18 cellular contexts compared by ENCODE assay signal in genomic region chr7:235576-236395, GRCh38. TPM values are rescaled to one million over a fixed set of nuclear protein-coding genes. Genes with fewer than 3 reads are reported as not detected.
DNase-seq lines count a peak whose midpoint lies in the region; ATAC-seq and TF ChIP-seq lines count a peak whose summit lies in the region.
"Had no signal": no experiment of that assay in that cellular context is flagged by ENCODE, and none has a peak within 500 bp of the region (broad histone marks: within the 10 kb centered on the region; RNA-seq: fewer than 3 reads in every experiment).

No MANE protein-coding gene starts in this region.

- H3K27ac ChIP-seq in gastroesophageal sphincter (peak overlapping the region; percentile 5 to 95 (median 84)), mesenchymal stem cell (ENCODE audit: low read length, poor library complexity, severe bottlenecking) (no peak overlapping the region), testis (no peak overlapping the region)

- H2BK15ac ChIP-seq in mesenchymal stem cell (ENCODE audit: low read depth, poor library complexity, severe bottlenecking) = peak overlapping the region; percentile 35

- H3K4me3 ChIP-seq in gastroesophageal sphincter = peak overlapping the region in 1 of 2 donors; percentile 37
- H3K4me3 ChIP-seq in mesenchymal stem cell (ENCODE audit: insufficient read depth in 1 of 2, low read depth in 1 of 2, low read length in 2 of 2) = no peak overlapping the region
- H3K4me3 ChIP-seq in testis = no peak overlapping the region

- intact Hi-C loops in testis (cut with DNase I; ENCODE audit: low total_unique reads) = no loop called here

- TF ChIP-seq EP300 in gastroesophageal sphincter (IDR thresholded peaks at IDR 0.05) = no peak

- H2BK5ac ChIP-seq in mesenchymal stem cell (ENCODE audit: low read depth, low read length, poor library complexity, severe bottlenecking) = no peak overlapping the region

- TF ChIP-seq CTCF in gastroesophageal sphincter (IDR thresholded peaks at IDR 0.05) = no peak
- TF ChIP-seq CTCF in testis (IDR thresholded peaks at IDR 0.05) = no peak

- peak overlapping the region; percentile 98 to 99 for H2BK12ac ChIP-seq in mesenchymal stem cell (ENCODE audit: low read length in 2 of 2)

- ATAC-seq in gastroesophageal sphincter (peak; percentile 31), HG03457 (IDR thresholded peaks at IDR 0.05; ENCODE audit: unreplicated experiment) (no peak), GM19452 (IDR thresholded peaks at IDR 0.05; ENCODE audit: unreplicated experiment) (no peak)
- ATAC-seq: activated T-cell treated with anti-CD3 and anti-CD28 coated beads, Interleukin-2, amount 50 U/mL, for 72 hours had no signal

- H2AK5ac ChIP-seq in mesenchymal stem cell (ENCODE audit: low read length, severe bottlenecking) = no peak overlapping the region

- H4K91ac ChIP-seq in mesenchymal stem cell (ENCODE audit: low read length) = peak overlapping the region; percentile 95

- peak overlapping the region; percentile 29 for H3K9ac ChIP-seq in mesenchymal stem cell (ENCODE audit: low read length)

- H2BK120ac ChIP-seq in mesenchymal stem cell (ENCODE audit: low read depth, low read length) = peak overlapping the region; percentile 90

- TF ChIP-seq POLR2A in gastroesophageal sphincter (IDR thresholded peaks at IDR 0.05) (no peak), testis (IDR thresholded peaks at IDR 0.05) (no peak)

- peak overlapping the region in 1 of 2 experiments; percentile 79 for H3K23ac ChIP-seq in mesenchymal stem cell (ENCODE audit: low read length in 2 of 2)

- peak overlapping the region in 1 of 2 experiments; percentile 76 for H3K14ac ChIP-seq in mesenchymal stem cell (ENCODE audit: low read length in 2 of 2)

- no peaks in the 10 kb centered on the region for H3K27me3 ChIP-seq in gastroesophageal sphincter
- no peaks in the 10 kb centered on the region for H3K27me3 ChIP-seq in mesenchymal stem cell (ENCODE audit: control insufficient read depth in 1 of 2, insufficient read depth in 1 of 2, low read length in 2 of 2)
- no peaks in the 10 kb centered on the region for H3K27me3 ChIP-seq in testis

- DNase-seq in RPMI7951 (ENCODE audit: low read depth) (peak; percentile 25), mesenchymal stem cell (no peak), testis (peak; percentile 61), NCI-H82 (lab: John Stamatoyannopoulos, UW) (no peak), AG08396 (ENCODE audit: low spot score) (no peak)
- DNase-seq: activated T-cell treated with anti-CD3 and anti-CD28 coated beads, Interleukin-2, amount 50 U/mL, for 72 hours; DMS79 treated with DMSO at 0.1 percent for 48 hours; effector memory CD4-positive, alpha-beta T cell; NCI-H1092 had no signal

- H3K36me3 ChIP-seq in gastroesophageal sphincter = no peaks in the 10 kb centered on the region
- peaks cover 19 to 37% of the 10 kb centered on the region in 2 experiments for H3K36me3 ChIP-seq in mesenchymal stem cell (ENCODE audit: control insufficient read depth in 1 of 2, insufficient read depth in 2 of 2, low read depth in 1 of 2, low read length in 2 of 2)
- H3K36me3 ChIP-seq in testis (ENCODE audit: low read depth, missing control alignments) = no peaks in the 10 kb centered on the region

- H3K9me3 ChIP-seq in gastroesophageal sphincter = no peaks in the 10 kb centered on the region
- no peaks in the 10 kb centered on the region for H3K9me3 ChIP-seq in mesenchymal stem cell (ENCODE audit: control insufficient read depth, low read length)
- H3K9me3 ChIP-seq in testis = no peaks in the 10 kb centered on the region

- H3K4me2 ChIP-seq in mesenchymal stem cell (ENCODE audit: low read length, poor library complexity, severe bottlenecking) = no peak overlapping the region

- peak overlapping the region; percentile 86 to 96 for H3K18ac ChIP-seq in mesenchymal stem cell (ENCODE audit: low read depth in 1 of 2, low read length in 2 of 2)

- H2AFZ ChIP-seq in mesenchymal stem cell (ENCODE audit: low read depth, low read length) = no peak overlapping the region

- H3K79me1 ChIP-seq in mesenchymal stem cell (replicated peaks; ENCODE audit: low read length, poor library complexity, severe bottlenecking) = peaks cover 18% of the 10 kb centered on the region

- 33 to 50% methylated on average over 1 to 2 of the region's 34 CpGs for WGBS in gastroesophageal sphincter (ENCODE audit: low coverage in 1 of 2), 2 donors
- 85% methylated on average over 34 of the region's 34 CpGs for WGBS in mesenchymal stem cell
- WGBS in testis, 2 donors = 64 to 68% methylated on average over 16 to 34 of the region's 34 CpGs

- peak overlapping the region; percentile 88 for H4K8ac ChIP-seq in mesenchymal stem cell (ENCODE audit: low read length)

- peak overlapping the region; percentile 52 to 88 for H3K4ac ChIP-seq in mesenchymal stem cell (ENCODE audit: low read depth in 1 of 2, low read length in 2 of 2)

- H3K4me1 ChIP-seq in gastroesophageal sphincter = peaks cover 5 to 70% (median 47%) of the 10 kb centered on the region in 3 donors
- peaks cover 50% of the 10 kb centered on the region for H3K4me1 ChIP-seq in mesenchymal stem cell (ENCODE audit: control insufficient read depth, insufficient read depth, low read depth, low read length)
- H3K4me1 ChIP-seq in testis = peaks cover 40% of the 10 kb centered on the region

RNA-seq across cellular contexts. Expression of gene FAM20C, which starts 43.4 kb away (rescaled TPM):
- 256 and 312 TPM in 2 replicates for total RNA-seq in RPMI7951 (2014; rRNA removed; shearing (Covaris generic))
- total RNA-seq in gastroesophageal sphincter (10 to 100 TPM; 41.9 to 87.5 (median 73.6) TPM), testis (10 to 100 TPM; 34.0 to 36.7 TPM)
- 56.3 TPM for polyA plus RNA-seq in mesenchymal stem cell (2013, experiment 1 of 2)
- polyA plus RNA-seq in mesenchymal stem cell (2013, experiment 2 of 2) = 57.5 TPM
- 14.0 TPM for polyA plus RNA-seq in testis (ENCODE audit: insufficient read depth, low read depth, low replicate concordance)

RNA-seq across cellular contexts. Expression of gene FOXL3, which starts 54.2 kb away (rescaled TPM):
- not detected in 2 replicates for total RNA-seq in RPMI7951 (2014; rRNA removed; shearing (Covaris generic))
- not detected for total RNA-seq in gastroesophageal sphincter
- not detected for polyA plus RNA-seq in mesenchymal stem cell (2013, experiment 1 of 2)
- not detected for polyA plus RNA-seq in mesenchymal stem cell (2013, experiment 2 of 2)
- total RNA-seq in testis = 10 to 100 TPM in 1 of 2 donors, 1 to 10 TPM in 1; 4.5 to 14.5 TPM
- 37.7 TPM for polyA plus RNA-seq in testis (ENCODE audit: insufficient read depth, low read depth, low replicate concordance)
- total RNA-seq: activated T-cell treated with anti-CD3 and anti-CD28 coated beads, Interleukin-2, amount 50 U/mL, for 72 hours; astrocyte; frontal cortex; kidney epithelial cell; neural crest cell; PC-3 had no signal
- polyA plus RNA-seq: BJ had no signal

Comparison
In these comparisons a context has a peak if more than half of its experiments do, and no peak if none do; other contexts are left out.
1. DNase-seq: peak in RPMI7951 (single experiment) and testis (single experiment); none in mesenchymal stem cell (single experiment), NCI-H82 (single experiment) and AG08396 (single experiment).
2. H3K27ac ChIP-seq: peak in gastroesophageal sphincter (4 of 4); none in mesenchymal stem cell (single experiment) and testis (0 of 2).